13 cellular contexts compared by ENCODE assay signal in the genomic region with DNA sequence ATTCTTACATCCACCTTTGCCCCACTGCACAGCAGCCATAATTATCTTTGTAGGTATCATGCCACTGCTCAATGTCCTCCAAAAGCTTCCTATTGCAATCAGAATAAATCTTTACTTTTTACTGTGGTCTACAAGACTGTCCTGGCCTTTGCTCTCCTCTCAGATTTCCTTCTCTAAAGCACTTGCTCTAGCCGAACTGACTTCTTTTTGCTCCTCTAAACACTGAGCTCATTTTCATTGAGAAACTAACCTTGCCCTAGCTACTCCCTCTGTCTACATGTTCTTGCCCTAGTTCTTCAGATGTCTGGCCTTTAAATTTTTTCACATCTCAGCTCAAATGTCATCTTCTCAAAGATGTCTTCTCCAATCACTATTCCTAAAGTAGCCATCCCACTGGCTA.
DNase-seq lines count a peak whose midpoint lies in the region; ATAC-seq and TF ChIP-seq lines count a peak whose summit lies in the region.
"Had no signal": no experiment of that assay in that cellular context is flagged by ENCODE, and none has a peak within 500 bp of the region (broad histone marks: within the 10 kb centered on the region; RNA-seq: fewer than 3 reads in every experiment).

No MANE protein-coding gene starts in this region.

- no peak overlapping the region for H3K4me3 Mint-ChIP-seq in stimulated activated naive CD8-positive, alpha-beta T cell treated with anti-CD3 and anti-CD28 coated beads, Interleukin-15, amount 100 ng/mL, for 72 hours
- no peak overlapping the region for H3K4me3 Mint-ChIP-seq in GM23338

- ATAC-seq in GM19438 (IDR thresholded peaks at IDR 0.05; ENCODE audit: low read depth, unreplicated experiment) (peak; percentile 41), HG02840 (IDR thresholded peaks at IDR 0.05; ENCODE audit: low FRiP score, unreplicated experiment) (peak; percentile 37), HG03442 (IDR thresholded peaks at IDR 0.05; ENCODE audit: unreplicated experiment) (peak; percentile 31), sciatic nerve (no peak), GM23338 (no peak)
- ATAC-seq in stimulated activated naive CD8-positive, alpha-beta T cell treated with anti-CD3 and anti-CD28 coated beads, Interleukin-15, amount 100 ng/mL, for 72 hours, result no peak
- ATAC-seq: K562, left cardiac atrium had no signal

- H3K9me3 Mint-ChIP-seq in stimulated activated naive CD8-positive, alpha-beta T cell treated with anti-CD3 and anti-CD28 coated beads, Interleukin-15, amount 100 ng/mL, for 72 hours, result no peaks in the 10 kb centered on the region
- no peaks in the 10 kb centered on the region for H3K9me3 Mint-ChIP-seq in GM23338

- no peaks in the 10 kb centered on the region for H3K36me3 ChIP-seq in GM23338 (ENCODE audit: insufficient read depth)

- no peak overlapping the region for H2AFZ ChIP-seq in GM23338

- H3K4me2 ChIP-seq in GM23338, result no peak overlapping the region

- H3K27me3 Mint-ChIP-seq in stimulated activated naive CD8-positive, alpha-beta T cell treated with anti-CD3 and anti-CD28 coated beads, Interleukin-15, amount 100 ng/mL, for 72 hours, result no peaks in the 10 kb centered on the region
- no peaks in the 10 kb centered on the region for H3K27me3 Mint-ChIP-seq in GM23338 (ENCODE audit: insufficient read depth, low read depth, poor library complexity)

- no peaks in the 10 kb centered on the region for H3K4me1 ChIP-seq in GM23338 (ENCODE audit: insufficient read depth)

- H3K27ac ChIP-seq in GM23338 (ENCODE audit: low read depth), result no peak overlapping the region
- H3K27ac ChIP-seq: neutrophil had no signal

- H3K27ac Mint-ChIP-seq in stimulated activated naive CD8-positive, alpha-beta T cell treated with anti-CD3 and anti-CD28 coated beads, Interleukin-15, amount 100 ng/mL, for 72 hours, result no peak overlapping the region
- no peak overlapping the region for H3K27ac Mint-ChIP-seq in GM23338

- no peaks in the 10 kb centered on the region for H3K9me2 ChIP-seq in GM23338 (ENCODE audit: insufficient read depth)

- H3K4me1 Mint-ChIP-seq in stimulated activated naive CD8-positive, alpha-beta T cell treated with anti-CD3 and anti-CD28 coated beads, Interleukin-15, amount 100 ng/mL, for 72 hours, result no peaks in the 10 kb centered on the region
- H3K4me1 Mint-ChIP-seq in GM23338, result no peaks in the 10 kb centered on the region

- H3K79me2 ChIP-seq in GM23338 (replicated peaks; ENCODE audit: insufficient read depth), result no peaks in the 10 kb centered on the region

- H3F3A ChIP-seq in GM23338 (replicated peaks; ENCODE audit: low read depth), result no peaks in the 10 kb centered on the region

- TF ChIP-seq CTCF in GM12865 (IDR thresholded peaks at IDR 0.05; ENCODE audit: insufficient read depth, low read depth, low read length, missing control alignments), result no peak
- no peak for TF ChIP-seq CTCF in GM23338 (conservative IDR thresholded peaks at IDR 0.05; ENCODE audit: low read depth in 2 of 2)

- no peaks in the 10 kb centered on the region for H3K27me3 ChIP-seq in GM23338 (ENCODE audit: insufficient read depth)
- H3K27me3 ChIP-seq: neutrophil had no signal

- H3K4me3 ChIP-seq in GM12865 (ENCODE audit: low read depth, low read length) (no peak overlapping the region), GM23338 (no peak overlapping the region)
- H3K4me3 ChIP-seq: K562 had no signal

- DNase-seq in GM12865 (ENCODE audit: low read depth) (peak; percentile 5), sciatic nerve (ENCODE audit: low spot score) (no peak), GM23338 (ENCODE audit: low spot score) (no peak), NCI-H1930 (lab: John Stamatoyannopoulos, UW) (no peak)
- DNase-seq in stimulated activated naive CD8-positive, alpha-beta T cell treated with anti-CD3 and anti-CD28 coated beads, Interleukin-15, amount 100 ng/mL, for 72 hours, result no peak
- DNase-seq: DND-41, left cardiac atrium, NCI-H2081 had no signal

- H4K20me1 ChIP-seq in GM23338 (replicated peaks; ENCODE audit: insufficient read depth), result no peaks in the 10 kb centered on the region

- no peaks in the 10 kb centered on the region for H3K36me3 Mint-ChIP-seq in GM23338 (ENCODE audit: low read depth)

- intact Hi-C loops in sciatic nerve (cut with DNase I), result no loop called here

TF ChIP-seq in GM23338, 12 proteins besides CTCF, POLR2A, EP300 and RAD21 (continues in another document):
- TF ChIP-seq JUNB (IDR thresholded peaks at IDR 0.05; ENCODE audit: unreplicated experiment) (no peak), EZH2phosphoT487 (IDR thresholded peaks at IDR 0.05; ENCODE audit: unreplicated experiment) (no peak), STAT1 (IDR thresholded peaks at IDR 0.05; ENCODE audit: unreplicated experiment) (no peak), REST (IDR thresholded peaks at IDR 0.05; ENCODE audit: unreplicated experiment) (no peak), POLR2AphosphoS5 (IDR thresholded peaks at IDR 0.05; ENCODE audit: low read depth) (no peak), ZNF114 (CRISPR knock-in tag; IDR thresholded peaks at IDR 0.05) (no peak)
- TF ChIP-seq, protein P1, sequence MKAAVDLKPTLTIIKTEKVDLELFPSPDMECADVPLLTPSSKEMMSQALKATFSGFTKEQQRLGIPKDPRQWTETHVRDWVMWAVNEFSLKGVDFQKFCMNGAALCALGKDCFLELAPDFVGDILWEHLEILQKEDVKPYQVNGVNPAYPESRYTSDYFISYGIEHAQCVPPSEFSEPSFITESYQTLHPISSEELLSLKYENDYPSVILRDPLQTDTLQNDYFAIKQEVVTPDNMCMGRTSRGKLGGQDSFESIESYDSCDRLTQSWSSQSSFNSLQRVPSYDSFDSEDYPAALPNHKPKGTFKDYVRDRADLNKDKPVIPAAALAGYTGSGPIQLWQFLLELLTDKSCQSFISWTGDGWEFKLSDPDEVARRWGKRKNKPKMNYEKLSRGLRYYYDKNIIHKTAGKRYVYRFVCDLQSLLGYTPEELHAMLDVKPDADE (IDR thresholded peaks at IDR 0.05), result no peak

Comparison
In these comparisons a context has a peak if more than half of its experiments do, and no peak if none do; other contexts are left out.
1. ATAC-seq: peak in GM19438 (single experiment), HG02840 (single experiment) and HG03442 (single experiment); none in stimulated activated naive CD8-positive, alpha-beta T cell treated with anti-CD3 and anti-CD28 coated beads, Interleukin-15, amount 100 ng/mL, for 72 hours (single experiment), sciatic nerve (single experiment) and GM23338 (single experiment).